Comparison of ENCODE assay signal across 16 cellular contexts in the genomic region with DNA sequence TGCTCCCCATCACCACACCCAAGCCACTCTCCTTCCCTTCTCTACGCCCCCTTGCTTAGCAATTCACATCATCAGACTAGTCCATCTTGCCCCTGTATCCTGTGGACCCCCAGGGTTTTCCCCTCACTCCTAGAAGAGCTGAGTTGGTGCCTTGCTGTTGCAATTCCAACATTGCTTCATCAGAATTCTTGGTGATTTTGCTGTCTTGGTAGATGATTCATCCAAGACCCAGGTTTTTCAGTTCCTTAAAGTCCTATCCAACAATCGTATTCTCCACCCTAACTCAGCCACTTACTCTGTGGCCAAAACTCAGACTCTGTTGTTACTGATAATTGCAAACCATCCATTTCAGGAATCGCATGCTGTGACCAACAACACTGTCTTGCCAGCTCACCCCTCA. TPM values are rescaled to one million over a fixed set of nuclear protein-coding genes. Genes with fewer than 3 reads are reported as not detected.
A peak's percentile ranks its signal among the peaks of the same experiment; 100 is the strongest.
DNase-seq lines count a peak whose midpoint lies in the region; ATAC-seq, FAIRE-seq and TF ChIP-seq lines count a peak whose summit lies in the region.
"Had no signal": no experiment of that assay in that cellular context is flagged by ENCODE, and none has a peak within 500 bp of the region (broad histone marks: within the 10 kb centered on the region; RNA-seq: fewer than 3 reads in every experiment).

No MANE protein-coding gene starts in this region.

- H2AFZ ChIP-seq in osteoblast (ENCODE audit: low read length) = no peak overlapping the region

- H4K20me1 ChIP-seq in osteoblast (ENCODE audit: insufficient read depth, low read length) = no peaks in the 10 kb centered on the region

- H3K4me3 ChIP-seq in osteoblast (ENCODE audit: insufficient read depth, low read length) = no peak overlapping the region

- no peak for ATAC-seq in GM19455 (IDR thresholded peaks at IDR 0.05; ENCODE audit: unreplicated experiment)
- no peak for ATAC-seq in HG03045 (IDR thresholded peaks at IDR 0.05; ENCODE audit: unreplicated experiment)
- ATAC-seq: HepG2, WTC11 had no signal

- POLR2A ChIA-PET in RWPE1 (lab: Yijun Ruan, JAX; ENCODE audit: low non-redundant PET) = no interaction called here

- no peak for FAIRE-seq in RCC 7860 (lab: Jason Lieb, UNC)
- FAIRE-seq: HepG2, kidney had no signal

- H3K36me3 ChIP-seq in osteoblast (ENCODE audit: insufficient read depth, low read length) = no peaks in the 10 kb centered on the region

- peak overlapping the region; percentile 23 for H3K4me2 ChIP-seq in osteoblast (ENCODE audit: insufficient read depth, low read length)

- CTCF ChIA-PET in RWPE1 (lab: Yijun Ruan, JAX) = interaction anchor here (0.6 to 1.7 kb wide), 2 partner anchors 129 to 312 kb away, joined by 5 read pairs; no protein-coding TSS in a partner anchor

- TF ChIP-seq CTCF in RWPE1 (conservative IDR thresholded peaks at IDR 0.05; ENCODE audit: low read depth) (no peak), osteoblast (IDR thresholded peaks at IDR 0.05; ENCODE audit: extremely low read depth, low read depth, low read length) (no peak)

- H3K27me3 ChIP-seq in osteoblast (ENCODE audit: insufficient read depth, low read length) = no peaks in the 10 kb centered on the region

- DNase-seq in GM04503 (ENCODE audit: low read depth) = peak; percentile 18
- peak; percentile 35 for DNase-seq in RWPE1 (ENCODE audit: low spot score)
- DNase-seq in epithelial cell of prostate (ENCODE audit: low read depth, low spot score) = no peak
- no peak for DNase-seq in osteoblast (ENCODE audit: insufficient read length, low spot score, missing footprints)
- no peak for DNase-seq in RCC 7860 (ENCODE audit: low spot score)
- DNase-seq in NCI-H526 (lab: John Stamatoyannopoulos, UW) = no peak
- DNase-seq: CD4-positive, alpha-beta memory T cell; head of caudate nucleus; kidney; NCI-H1105; NCI-H345 had no signal

- H3K27ac ChIP-seq in RWPE1 (no peak overlapping the region), epithelial cell of prostate (peak overlapping the region; percentile 11), osteoblast (ENCODE audit: low read depth, low read length) (no peak overlapping the region)

- peaks cover 6% of the 10 kb centered on the region for H3K4me1 ChIP-seq in osteoblast (ENCODE audit: insufficient read depth, low read length)

- H3K79me2 ChIP-seq in osteoblast (ENCODE audit: insufficient read depth, low read length) = no peaks in the 10 kb centered on the region

- no peaks in the 10 kb centered on the region for H3K9me3 ChIP-seq in osteoblast (ENCODE audit: low read depth, low read length)

RNA-seq across cellular contexts. Expression of gene CCNJL, which starts 21.4 kb away (rescaled TPM):
- 0.88 and 1.1 TPM in 2 replicates for total RNA-seq in osteoblast
- total RNA-seq: CD4-positive, alpha-beta memory T cell had no signal

RNA-seq across cellular contexts. Expression of gene C1QTNF2, which starts 36.7 kb away (rescaled TPM):
- total RNA-seq in osteoblast = under 0.01 TPM in 1 of 2 replicates, not detected in the other
- total RNA-seq: CD4-positive, alpha-beta memory T cell; G401; HepG2 had no signal

Comparison
In these comparisons a context has a peak if more than half of its experiments do, and no peak if none do; other contexts are left out.
1. DNase-seq: peak in GM04503 (single experiment) and RWPE1 (single experiment); none in epithelial cell of prostate (single experiment), osteoblast (single experiment), RCC 7860 (single experiment) and NCI-H526 (0 of 2).